In the genomic region with DNA sequence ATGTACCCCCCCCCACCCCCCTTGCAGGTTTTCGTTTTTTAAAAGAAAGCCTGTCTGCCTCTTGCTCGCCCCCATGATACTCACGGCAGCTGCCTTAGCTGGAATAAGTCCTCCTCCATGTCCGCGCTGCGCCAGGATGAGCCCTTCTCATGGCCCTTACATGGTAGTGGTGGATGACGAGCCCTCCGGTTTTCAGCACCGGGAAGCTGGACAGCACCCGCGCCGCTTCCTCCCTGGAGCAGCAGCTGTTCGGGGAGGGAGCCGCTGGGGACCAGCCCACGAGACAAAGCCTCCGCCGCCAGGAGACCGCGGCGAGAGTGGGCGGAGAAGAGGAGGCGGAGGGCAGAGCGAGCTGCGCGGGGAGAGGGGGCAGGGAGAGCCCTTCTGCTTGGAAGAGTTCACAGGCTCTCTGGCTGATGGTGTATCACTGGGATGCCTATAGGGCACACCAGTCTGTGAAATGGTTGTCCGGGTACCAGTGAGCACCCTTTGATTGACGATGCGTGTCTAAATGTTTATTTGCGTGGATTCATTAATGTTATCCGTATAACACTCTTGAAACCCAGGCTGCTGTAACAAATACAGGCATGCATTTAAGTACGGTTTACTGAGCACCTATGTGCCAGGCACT, we compare ENCODE assay signal across 9 cellular contexts.
DNase-seq lines count a peak whose midpoint lies in the region; ATAC-seq and TF ChIP-seq lines count a peak whose summit lies in the region.
"Had no signal": no experiment of that assay in that cellular context is flagged by ENCODE, and none has a peak within 500 bp of the region (broad histone marks: within the 10 kb centered on the region; RNA-seq: fewer than 3 reads in every experiment).

A gene with protein sequence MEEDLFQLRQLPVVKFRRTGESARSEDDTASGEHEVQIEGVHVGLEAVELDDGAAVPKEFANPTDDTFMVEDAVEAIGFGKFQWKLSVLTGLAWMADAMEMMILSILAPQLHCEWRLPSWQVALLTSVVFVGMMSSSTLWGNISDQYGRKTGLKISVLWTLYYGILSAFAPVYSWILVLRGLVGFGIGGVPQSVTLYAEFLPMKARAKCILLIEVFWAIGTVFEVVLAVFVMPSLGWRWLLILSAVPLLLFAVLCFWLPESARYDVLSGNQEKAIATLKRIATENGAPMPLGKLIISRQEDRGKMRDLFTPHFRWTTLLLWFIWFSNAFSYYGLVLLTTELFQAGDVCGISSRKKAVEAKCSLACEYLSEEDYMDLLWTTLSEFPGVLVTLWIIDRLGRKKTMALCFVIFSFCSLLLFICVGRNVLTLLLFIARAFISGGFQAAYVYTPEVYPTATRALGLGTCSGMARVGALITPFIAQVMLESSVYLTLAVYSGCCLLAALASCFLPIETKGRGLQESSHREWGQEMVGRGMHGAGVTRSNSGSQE (minus strand): TSS at position 319 of the 631 bp plus-strand sequence. CDS start 200 bp downstream, at position 119.

- ATAC-seq in GM18868 (IDR thresholded peaks at IDR 0.05; ENCODE audit: unreplicated experiment): no peak
- ATAC-seq in HG02970 (IDR thresholded peaks at IDR 0.05; ENCODE audit: low FRiP score, unreplicated experiment): no peak
- ATAC-seq: activated naive CD4-positive, alpha-beta T cell treated with anti-CD3 and anti-CD28 coated beads, Interleukin-2, amount 50 U/mL, for 72 hours had no signal

- no peaks in the 10 kb centered on the region for H3K9me3 ChIP-seq in WERI-Rb-1 (ENCODE audit: severe bottlenecking)

- DNase-seq in GM20000 (ENCODE audit: low spot score) (peak; percentile 28), NCI-H2107 (lab: John Stamatoyannopoulos, UW) (peak; percentile 69), WERI-Rb-1 (peak; percentile 93), coronary artery (ENCODE audit: low spot score) (no peak), kidney tubule cell (ENCODE audit: low spot score) (peak; percentile 78)
- peak; percentile 25 for DNase-seq in stimulated activated CD4-positive, alpha-beta T cell treated with anti-CD3 and anti-CD28 coated beads, Interleukin-4, amount 100 ng/mL, for 1 hour

- peak within 1 kb of the TSS; percentile 83 for H3K4me3 ChIP-seq in WERI-Rb-1 (ENCODE audit: low read depth, low read length)
- peak within 1 kb of the TSS; percentile 55 for H3K4me3 ChIP-seq in coronary artery

- no peaks in the 10 kb centered on the region for H3K36me3 ChIP-seq in WERI-Rb-1

- H3K27me3 ChIP-seq in WERI-Rb-1 (ENCODE audit: insufficient read depth, low read depth, severe bottlenecking): no peaks in the 10 kb centered on the region

- TF ChIP-seq CTCF in GM20000 (IDR thresholded peaks at IDR 0.05; ENCODE audit: extremely low read depth, missing control alignments): no peak
- no peak for TF ChIP-seq CTCF in WERI-Rb-1 (IDR thresholded peaks at IDR 0.05; ENCODE audit: low read depth, low read length)
- no peak for TF ChIP-seq CTCF in coronary artery (IDR thresholded peaks at IDR 0.05)

- H3K27ac ChIP-seq in WERI-Rb-1 (peak within 1 kb of the TSS; percentile 77), coronary artery (no peak within 1 kb of the TSS)
